Comparison of ENCODE assay signal across 8 cellular contexts in the genomic region with DNA sequence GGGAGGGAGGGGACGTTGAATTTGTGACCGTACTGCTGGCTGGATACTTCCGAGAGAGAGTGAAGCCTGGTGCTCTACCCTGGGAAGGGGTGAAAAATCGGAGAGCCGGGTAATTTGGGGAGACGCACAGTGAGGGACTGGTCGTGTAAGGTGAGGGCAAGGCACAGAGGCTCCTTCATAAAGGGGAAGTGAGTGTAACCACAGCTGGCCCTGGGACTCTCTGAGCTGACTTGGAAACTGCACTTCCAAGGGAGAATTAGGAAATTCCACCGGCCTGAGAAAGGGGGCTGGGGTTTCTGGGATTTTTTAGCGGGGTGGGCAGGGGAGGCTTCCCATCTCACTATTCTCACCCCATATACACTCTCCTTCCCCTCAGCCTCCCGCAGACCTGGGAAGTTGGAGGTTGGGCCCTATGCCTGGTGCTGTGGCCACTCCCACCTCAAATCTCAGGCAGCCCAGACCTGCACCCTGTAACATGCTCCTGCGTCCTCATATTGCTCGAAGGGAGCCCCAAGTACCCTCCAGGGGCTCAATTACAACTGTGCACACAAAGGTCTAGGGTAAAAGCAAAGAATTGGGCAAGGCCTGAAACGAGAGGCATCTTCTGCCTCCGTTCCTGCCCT.
DNase-seq lines count a peak whose midpoint lies in the region; ATAC-seq and TF ChIP-seq lines count a peak whose summit lies in the region.

No MANE protein-coding gene starts in this region.

- intact Hi-C loops in left ventricle myocardium superior (cut with micrococcal nuclease), result no loop called here

- H3K36me3 Mint-ChIP-seq in HFFc6 (ENCODE audit: low read depth), result peaks cover 4% of the 10 kb centered on the region; the same call in 1 of the 2 replicates
- no peaks in the 10 kb centered on the region for H3K36me3 Mint-ChIP-seq in activated CD8-positive, alpha-beta T cell treated with anti-CD3 and anti-CD28 coated beads, Interleukin-2, amount 10 ng/mL, durations not matched to agents 7 days and 5 days (ENCODE audit: low read depth)

- no peak for ATAC-seq in activated CD8-positive, alpha-beta T cell treated with anti-CD3 and anti-CD28 coated beads, Interleukin-2, amount 10 ng/mL, durations not matched to agents 7 days and 5 days
- ATAC-seq in left ventricle myocardium superior (peak; percentile 37), HG02884 (IDR thresholded peaks at IDR 0.05; ENCODE audit: unreplicated experiment) (no peak), HG02973 (IDR thresholded peaks at IDR 0.05; ENCODE audit: unreplicated experiment) (no peak)

- peak overlapping the region; percentile 69 for H3K4me3 ChIP-seq in skeletal muscle cell (ENCODE audit: low read depth, low read length)

- peaks cover 95% of the 10 kb centered on the region for H3K4me1 Mint-ChIP-seq in HFFc6 (ENCODE audit: low read depth)
- peaks cover 13% of the 10 kb centered on the region for H3K4me1 Mint-ChIP-seq in activated CD8-positive, alpha-beta T cell treated with anti-CD3 and anti-CD28 coated beads, Interleukin-2, amount 10 ng/mL, durations not matched to agents 7 days and 5 days (ENCODE audit: low read depth)

- POLR2A ChIA-PET in activated CD8-positive, alpha-beta T cell treated with anti-CD3 and anti-CD28 coated beads, Interleukin-2, amount 10 ng/mL, durations not matched to agents 7 days and 5 days (lab: Charles Lee), result no interaction called here

- DNase-seq in HFFc6 (no peak), left ventricle myocardium superior (no peak), skeletal muscle cell (ENCODE audit: low read depth) (no peak), inferior parietal cortex (ENCODE audit: extremely low spot score) (no peak), NCI-H2196 treated with DMSO at 0.1 percent for 48 hours (lab: John Stamatoyannopoulos, UW; ENCODE audit: unreplicated experiment) (no peak)
- no peak for DNase-seq in activated CD8-positive, alpha-beta T cell treated with anti-CD3 and anti-CD28 coated beads, Interleukin-2, amount 10 ng/mL, durations not matched to agents 7 days and 5 days

- no peaks in the 10 kb centered on the region for H3K9me3 Mint-ChIP-seq in HFFc6
- no peaks in the 10 kb centered on the region for H3K9me3 Mint-ChIP-seq in activated CD8-positive, alpha-beta T cell treated with anti-CD3 and anti-CD28 coated beads, Interleukin-2, amount 10 ng/mL, durations not matched to agents 7 days and 5 days (ENCODE audit: insufficient read depth)

- CTCF ChIA-PET in activated CD8-positive, alpha-beta T cell treated with anti-CD3 and anti-CD28 coated beads, Interleukin-2, amount 10 ng/mL, durations not matched to agents 7 days and 5 days (lab: Charles Lee), result interaction anchor here (1.4 to 2.1 kb wide), 2 partner anchors 17 to 31 kb away, joined by 3 to 10 read pairs; no protein-coding TSS in a partner anchor

- H3K27me3 Mint-ChIP-seq in HFFc6 (ENCODE audit: insufficient read depth), result peaks cover 11% of the 10 kb centered on the region
- H3K27me3 Mint-ChIP-seq in activated CD8-positive, alpha-beta T cell treated with anti-CD3 and anti-CD28 coated beads, Interleukin-2, amount 10 ng/mL, durations not matched to agents 7 days and 5 days (ENCODE audit: low read depth), result peaks cover 50% of the 10 kb centered on the region

- H3K27ac Mint-ChIP-seq in HFFc6, result peak overlapping the region; percentile 79
- no peak overlapping the region for H3K27ac Mint-ChIP-seq in activated CD8-positive, alpha-beta T cell treated with anti-CD3 and anti-CD28 coated beads, Interleukin-2, amount 10 ng/mL, durations not matched to agents 7 days and 5 days

- TF ChIP-seq CTCF in HFFc6 (IDR thresholded peaks at IDR 0.05), result no peak

- peak overlapping the region; percentile 86 for H3K4me3 Mint-ChIP-seq in HFFc6
- peak overlapping the region; percentile 23 for H3K4me3 Mint-ChIP-seq in activated CD8-positive, alpha-beta T cell treated with anti-CD3 and anti-CD28 coated beads, Interleukin-2, amount 10 ng/mL, durations not matched to agents 7 days and 5 days
